Comparison of ENCODE assay signal across 9 cellular contexts in the genomic region with DNA sequence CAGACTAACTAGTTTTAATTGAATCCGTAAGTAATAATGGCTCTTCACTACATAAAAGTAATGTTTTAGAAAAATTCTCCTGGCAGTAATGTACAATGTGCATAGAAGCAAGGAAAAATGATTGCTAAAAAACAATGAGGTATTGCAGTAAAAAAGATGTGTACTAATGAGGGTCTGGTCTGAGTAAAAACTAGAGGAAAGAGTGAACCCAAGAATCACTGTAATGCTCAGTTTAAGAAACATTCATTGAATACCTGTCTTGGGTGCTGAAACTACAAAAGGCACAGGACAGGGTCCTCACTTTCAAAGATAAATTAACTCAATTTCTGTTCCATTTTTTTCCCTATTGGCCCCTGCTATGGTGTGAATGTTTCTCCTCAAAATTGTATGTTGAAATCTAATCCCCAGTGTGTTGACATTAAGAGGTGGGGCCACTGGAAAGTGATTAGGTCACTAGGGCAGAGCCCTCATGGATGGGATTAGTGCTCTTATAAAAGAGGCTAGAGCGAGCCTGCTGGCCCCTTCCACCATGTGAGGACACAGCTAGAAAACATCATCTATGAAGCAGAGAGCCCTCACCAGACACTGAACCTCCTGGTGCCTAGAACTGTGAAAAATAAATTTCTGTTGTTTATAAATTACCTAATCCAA. TPM values are rescaled to one million over a fixed set of nuclear protein-coding genes. Genes with fewer than 3 reads are reported as not detected.
DNase-seq lines count a peak whose midpoint lies in the region; ATAC-seq and TF ChIP-seq lines count a peak whose summit lies in the region.
"Had no signal": no experiment of that assay in that cellular context is flagged by ENCODE, and none has a peak within 500 bp of the region (broad histone marks: within the 10 kb centered on the region; RNA-seq: fewer than 3 reads in every experiment).

No MANE protein-coding gene starts in this region.

- H3K9me3 Mint-ChIP-seq in activated CD8-positive, alpha-beta T cell treated with anti-CD3 and anti-CD28 coated beads, Interleukin-2, amount 10 ng/mL, durations not matched to agents 7 days and 5 days (ENCODE audit: insufficient read depth): no peaks in the 10 kb centered on the region
- no peaks in the 10 kb centered on the region for H3K9me3 Mint-ChIP-seq in activated CD8-positive, alpha-beta T cell treated with anti-CD3 and anti-CD28 coated beads for 36 hours
- no peaks in the 10 kb centered on the region for H3K9me3 Mint-ChIP-seq in stimulated activated effector memory CD8-positive, alpha-beta T cell treated with anti-CD3 and anti-CD28 coated beads, Interleukin-12 subunit alpha, Interleukin-12 subunit beta, amount 100 ng/mL, for 72 hours

- H3K4me3 Mint-ChIP-seq in activated CD8-positive, alpha-beta T cell treated with anti-CD3 and anti-CD28 coated beads, Interleukin-2, amount 10 ng/mL, durations not matched to agents 7 days and 5 days: no peak overlapping the region
- no peak overlapping the region for H3K4me3 Mint-ChIP-seq in activated CD8-positive, alpha-beta T cell treated with anti-CD3 and anti-CD28 coated beads for 36 hours
- no peak overlapping the region for H3K4me3 Mint-ChIP-seq in stimulated activated effector memory CD8-positive, alpha-beta T cell treated with anti-CD3 and anti-CD28 coated beads, Interleukin-12 subunit alpha, Interleukin-12 subunit beta, amount 100 ng/mL, for 72 hours

- peaks cover 44% of the 10 kb centered on the region for H3K4me1 Mint-ChIP-seq in activated CD8-positive, alpha-beta T cell treated with anti-CD3 and anti-CD28 coated beads, Interleukin-2, amount 10 ng/mL, durations not matched to agents 7 days and 5 days (ENCODE audit: low read depth)
- peaks cover 46% of the 10 kb centered on the region for H3K4me1 Mint-ChIP-seq in activated CD8-positive, alpha-beta T cell treated with anti-CD3 and anti-CD28 coated beads for 36 hours (ENCODE audit: low read depth)
- H3K4me1 Mint-ChIP-seq in stimulated activated effector memory CD8-positive, alpha-beta T cell treated with anti-CD3 and anti-CD28 coated beads, Interleukin-12 subunit alpha, Interleukin-12 subunit beta, amount 100 ng/mL, for 72 hours: peaks cover 42% of the 10 kb centered on the region

- CTCF ChIA-PET in activated CD8-positive, alpha-beta T cell treated with anti-CD3 and anti-CD28 coated beads, Interleukin-2, amount 10 ng/mL, durations not matched to agents 7 days and 5 days (lab: Charles Lee): interaction anchor here (0.7 to 1.5 kb wide), 4 partner anchors 13 to 168 kb away, joined by 3 read pairs; no protein-coding TSS in a partner anchor
- CTCF ChIA-PET in activated CD8-positive, alpha-beta T cell treated with anti-CD3 and anti-CD28 coated beads for 36 hours (lab: Charles Lee): interaction anchor here (1.0 to 1.4 kb wide), 3 partner anchors 10 to 69 kb away, joined by 3 read pairs; no protein-coding TSS in a partner anchor

- ATAC-seq in activated CD8-positive, alpha-beta T cell treated with anti-CD3 and anti-CD28 coated beads, Interleukin-2, amount 10 ng/mL, durations not matched to agents 7 days and 5 days: peak; percentile 29
- no peak for ATAC-seq in activated CD8-positive, alpha-beta T cell treated with anti-CD3 and anti-CD28 coated beads for 36 hours
- peak; percentile 25 for ATAC-seq in HG03354 (IDR thresholded peaks at IDR 0.05; ENCODE audit: poor library complexity, severe bottlenecking, unreplicated experiment)
- peak; percentile 64 for ATAC-seq in stimulated activated effector memory CD8-positive, alpha-beta T cell treated with anti-CD3 and anti-CD28 coated beads, Interleukin-12 subunit alpha, Interleukin-12 subunit beta, amount 100 ng/mL, for 72 hours
- no peak for ATAC-seq in GM18520 (IDR thresholded peaks at IDR 0.05; ENCODE audit: unreplicated experiment)
- no peak for ATAC-seq in GM21423 (IDR thresholded peaks at IDR 0.05; ENCODE audit: unreplicated experiment)

- DNase-seq in activated CD8-positive, alpha-beta T cell treated with anti-CD3 and anti-CD28 coated beads, Interleukin-2, amount 10 ng/mL, durations not matched to agents 7 days and 5 days: no peak
- DNase-seq in activated CD8-positive, alpha-beta T cell treated with anti-CD3 and anti-CD28 coated beads for 36 hours: no peak
- DNase-seq in caudate nucleus (lab: John Stamatoyannopoulos, UW): no peak
- no peak for DNase-seq in stimulated activated effector memory CD8-positive, alpha-beta T cell treated with anti-CD3 and anti-CD28 coated beads, Interleukin-12 subunit alpha, Interleukin-12 subunit beta, amount 100 ng/mL, for 72 hours (ENCODE audit: low spot score in 2 of 2)
- DNase-seq in effector CD8-positive, alpha-beta T cell (lab: John Stamatoyannopoulos, UW): no peak
- DNase-seq: NCI-H1105 had no signal

- POLR2A ChIA-PET in activated CD8-positive, alpha-beta T cell treated with anti-CD3 and anti-CD28 coated beads, Interleukin-2, amount 10 ng/mL, durations not matched to agents 7 days and 5 days (lab: Charles Lee): no interaction called here
- POLR2A ChIA-PET in activated CD8-positive, alpha-beta T cell treated with anti-CD3 and anti-CD28 coated beads for 36 hours (lab: Charles Lee): interaction anchor here (1.2 to 1.4 kb wide), 2 partner anchors 14 to 17 kb away, joined by 3 read pairs; no protein-coding TSS in a partner anchor

- peak overlapping the region; percentile 11 for H3K27ac ChIP-seq in caudate nucleus (ENCODE audit: low read depth, low read length)

- peaks cover 38% of the 10 kb centered on the region for H3K36me3 Mint-ChIP-seq in activated CD8-positive, alpha-beta T cell treated with anti-CD3 and anti-CD28 coated beads, Interleukin-2, amount 10 ng/mL, durations not matched to agents 7 days and 5 days (ENCODE audit: low read depth)
- peaks cover 5% of the 10 kb centered on the region for H3K36me3 Mint-ChIP-seq in activated CD8-positive, alpha-beta T cell treated with anti-CD3 and anti-CD28 coated beads for 36 hours (ENCODE audit: low read depth)
- no peaks in the 10 kb centered on the region for H3K36me3 Mint-ChIP-seq in stimulated activated effector memory CD8-positive, alpha-beta T cell treated with anti-CD3 and anti-CD28 coated beads, Interleukin-12 subunit alpha, Interleukin-12 subunit beta, amount 100 ng/mL, for 72 hours

- peak overlapping the region; percentile 65 for H3K27ac Mint-ChIP-seq in activated CD8-positive, alpha-beta T cell treated with anti-CD3 and anti-CD28 coated beads, Interleukin-2, amount 10 ng/mL, durations not matched to agents 7 days and 5 days
- H3K27ac Mint-ChIP-seq in activated CD8-positive, alpha-beta T cell treated with anti-CD3 and anti-CD28 coated beads for 36 hours: no peak overlapping the region
- H3K27ac Mint-ChIP-seq in stimulated activated effector memory CD8-positive, alpha-beta T cell treated with anti-CD3 and anti-CD28 coated beads, Interleukin-12 subunit alpha, Interleukin-12 subunit beta, amount 100 ng/mL, for 72 hours: no peak overlapping the region

- intact Hi-C loops in activated CD8-positive, alpha-beta T cell treated with anti-CD3 and anti-CD28 coated beads for 36 hours (cut with micrococcal nuclease): no loop called here

- TF ChIP-seq CTCF in activated CD8-positive, alpha-beta T cell treated with anti-CD3 and anti-CD28 coated beads for 36 hours (IDR thresholded peaks at IDR 0.05): no peak

- no peaks in the 10 kb centered on the region for H3K27me3 Mint-ChIP-seq in activated CD8-positive, alpha-beta T cell treated with anti-CD3 and anti-CD28 coated beads, Interleukin-2, amount 10 ng/mL, durations not matched to agents 7 days and 5 days (ENCODE audit: low read depth)
- no peaks in the 10 kb centered on the region for H3K27me3 Mint-ChIP-seq in activated CD8-positive, alpha-beta T cell treated with anti-CD3 and anti-CD28 coated beads for 36 hours

RNA-seq across cellular contexts. Expression of a gene that starts 51.6 kb away (rescaled TPM):
- 10 to 100 TPM; 50.8 to 53.1 TPM for total RNA-seq in activated CD8-positive, alpha-beta T cell treated with anti-CD3 and anti-CD28 coated beads, Interleukin-2, amount 10 ng/mL, durations not matched to agents 7 days and 5 days
- total RNA-seq in activated CD8-positive, alpha-beta T cell treated with anti-CD3 and anti-CD28 coated beads for 36 hours: 10 to 100 TPM; 12.8 to 12.9 TPM

Comparison
In these comparisons a context has a peak if more than half of its experiments do, and no peak if none do; other contexts are left out.
1. ATAC-seq: peak in activated CD8-positive, alpha-beta T cell treated with anti-CD3 and anti-CD28 coated beads, Interleukin-2, amount 10 ng/mL, durations not matched to agents 7 days and 5 days (single experiment), HG03354 (single experiment) and stimulated activated effector memory CD8-positive, alpha-beta T cell treated with anti-CD3 and anti-CD28 coated beads, Interleukin-12 subunit alpha, Interleukin-12 subunit beta, amount 100 ng/mL, for 72 hours (single experiment); none in activated CD8-positive, alpha-beta T cell treated with anti-CD3 and anti-CD28 coated beads for 36 hours (single experiment), GM18520 (single experiment) and GM21423 (single experiment).